ENCODE assay signal across 7 cellular contexts in the genomic region with DNA sequence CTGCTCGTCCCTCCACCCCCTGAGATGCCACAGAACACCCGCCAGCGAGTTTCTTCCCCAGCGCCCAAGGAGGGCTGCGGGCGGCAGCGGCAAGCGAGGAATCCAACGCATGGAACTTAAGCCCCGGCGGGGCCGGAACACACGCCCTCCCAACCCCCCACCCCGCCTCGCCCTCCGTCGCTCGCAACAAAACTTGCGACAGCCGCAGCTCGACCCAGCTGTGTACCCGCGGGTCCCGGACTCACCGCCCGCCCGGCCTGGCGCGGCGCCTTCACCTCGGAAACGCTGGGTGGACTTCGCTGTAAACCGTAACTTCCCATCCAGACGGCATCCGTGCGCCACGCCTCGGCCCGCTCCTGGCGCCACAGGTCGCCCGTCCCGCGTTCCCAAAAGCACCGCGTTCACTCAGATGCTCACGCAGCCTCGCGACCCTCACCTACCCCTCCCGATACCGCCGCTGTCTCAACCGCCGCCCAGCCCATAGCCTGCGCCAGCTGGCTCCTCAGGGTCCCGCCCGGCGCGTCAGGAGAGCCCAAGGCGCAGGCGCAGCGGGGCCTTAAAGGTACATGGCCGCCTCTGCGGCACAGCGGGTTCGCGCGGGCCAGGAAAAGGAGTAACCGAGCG. TPM values are rescaled to one million over a fixed set of nuclear protein-coding genes. Genes with fewer than 3 reads are reported as not detected.
DNase-seq lines count a peak whose midpoint lies in the region; ATAC-seq lines count a peak whose summit lies in the region.
"Not testable (repeated sequence)": the region's sequence is repeated elsewhere in the genome, so short reads cannot be mapped to it uniquely, and the experiment has no call there.

Gene NBPF15, minus strand, starts transcription at position 534 of the 624 bp plus-strand sequence. CDS start 21,666 bp downstream, outside the sequence.

- H3K9me3 Mint-ChIP-seq in activated CD4-positive, alpha-beta T cell treated with anti-CD3 and anti-CD28 coated beads, Interleukin-2, amount 10 ng/mL, durations not matched to agents 24 days and 14 days; central memory CD8-positive, alpha-beta T cell: not testable (repeated sequence)

- H3K4me3 ChIP-seq in skeletal muscle satellite cell (ENCODE audit: low read length): peak within 1 kb of the TSS; percentile 86

- peak within 1 kb of the TSS; percentile 91 for H3K27ac Mint-ChIP-seq in activated CD4-positive, alpha-beta T cell treated with anti-CD3 and anti-CD28 coated beads, Interleukin-2, amount 10 ng/mL, durations not matched to agents 24 days and 14 days
- H3K27ac Mint-ChIP-seq in central memory CD8-positive, alpha-beta T cell (ENCODE audit: low read depth): peak within 1 kb of the TSS; percentile 73

- H3K4me2 ChIP-seq in skeletal muscle satellite cell (ENCODE audit: low read length): peak within 1 kb of the TSS; percentile 74

- not testable (repeated sequence) for H3K4me1 ChIP-seq in skeletal muscle satellite cell (ENCODE audit: control insufficient read depth, insufficient read depth, low read length)

- H3K4me1 Mint-ChIP-seq in activated CD4-positive, alpha-beta T cell treated with anti-CD3 and anti-CD28 coated beads, Interleukin-2, amount 10 ng/mL, durations not matched to agents 24 days and 14 days; central memory CD8-positive, alpha-beta T cell: not testable (repeated sequence)

- not testable (repeated sequence) for H3K27me3 Mint-ChIP-seq in activated CD4-positive, alpha-beta T cell treated with anti-CD3 and anti-CD28 coated beads, Interleukin-2, amount 10 ng/mL, durations not matched to agents 24 days and 14 days; central memory CD8-positive, alpha-beta T cell

- intact Hi-C loops in activated CD4-positive, alpha-beta T cell treated with anti-CD3 and anti-CD28 coated beads, Interleukin-2, amount 10 ng/mL, durations not matched to agents 24 days and 14 days (cut with micrococcal nuclease): not testable (repeated sequence)

- DNase-seq in NCI-H2227 treated with DMSO at 0.1 percent for 48 hours (lab: John Stamatoyannopoulos, UW): peak; percentile 8
- DNase-seq in activated CD4-positive, alpha-beta T cell treated with anti-CD3 and anti-CD28 coated beads, Interleukin-2, amount 10 ng/mL, durations not matched to agents 24 days and 14 days: peak; percentile 93
- peak; percentile 39 to 43 for DNase-seq in central memory CD8-positive, alpha-beta T cell (ENCODE audit: low spot score in 2 of 2)
- peak; percentile 14 for DNase-seq in inferior parietal cortex (ENCODE audit: extremely low spot score)

- H3K27me3 ChIP-seq in skeletal muscle satellite cell (ENCODE audit: control insufficient read depth, insufficient read depth, low read length): not testable (repeated sequence)

- H3K36me3 ChIP-seq in skeletal muscle satellite cell (ENCODE audit: insufficient read depth, low read length): not testable (repeated sequence)

- peak within 1 kb of the TSS; percentile 99 for H3K4me3 Mint-ChIP-seq in activated CD4-positive, alpha-beta T cell treated with anti-CD3 and anti-CD28 coated beads, Interleukin-2, amount 10 ng/mL, durations not matched to agents 24 days and 14 days
- peak within 1 kb of the TSS; percentile 97 for H3K4me3 Mint-ChIP-seq in central memory CD8-positive, alpha-beta T cell

- ATAC-seq in GM18868 (IDR thresholded peaks at IDR 0.05; ENCODE audit: unreplicated experiment) (peak; percentile 95), HG03060 (IDR thresholded peaks at IDR 0.05; ENCODE audit: low read depth, unreplicated experiment) (peak; percentile 72)
- ATAC-seq in central memory CD8-positive, alpha-beta T cell (replicated peaks; ENCODE audit: extremely low read depth, poor library complexity, severe bottlenecking): peak; percentile 89

- peak within 1 kb of the TSS; percentile 77 for H3K9ac ChIP-seq in skeletal muscle satellite cell (ENCODE audit: low read depth, low read length)

- not testable (repeated sequence) for H3K9me3 ChIP-seq in skeletal muscle satellite cell (replicated peaks; ENCODE audit: low read length)

- H3K36me3 Mint-ChIP-seq in activated CD4-positive, alpha-beta T cell treated with anti-CD3 and anti-CD28 coated beads, Interleukin-2, amount 10 ng/mL, durations not matched to agents 24 days and 14 days (ENCODE audit: low read depth); central memory CD8-positive, alpha-beta T cell (ENCODE audit: insufficient read depth): not testable (repeated sequence)

RNA-seq across cellular contexts. Expression of gene NBPF15, which starts in this region (rescaled TPM):
- total RNA-seq in activated CD4-positive, alpha-beta T cell treated with anti-CD3 and anti-CD28 coated beads, Interleukin-2, amount 10 ng/mL, durations not matched to agents 24 days and 14 days: 23.2 and 26.3 TPM in 2 replicates
- total RNA-seq in skeletal muscle satellite cell (2012; rRNA removed): 27.3 and 31.7 TPM in 2 replicates

Comparison
In these comparisons a context has a peak if more than half of its experiments do, and no peak if none do; other contexts are left out.
1. Peak in every context shown above with its lines: DNase-seq, ATAC-seq and H3K4me3 ChIP-seq.
2. DNase-seq: peak in every context shown above with its lines; median percentile 93 in activated CD4-positive, alpha-beta T cell treated with anti-CD3 and anti-CD28 coated beads, Interleukin-2, amount 10 ng/mL, durations not matched to agents 24 days and 14 days; 41 in central memory CD8-positive, alpha-beta T cell; 14 in inferior parietal cortex; 8 in NCI-H2227 treated with DMSO at 0.1 percent for 48 hours.